1 cellular context compared by ENCODE assay signal in genomic region chr3:154864947-154865346, GRCh38.
TF ChIP-seq lines count a peak whose summit lies in the region.

No MANE protein-coding gene starts in this region.

TF ChIP-seq in IMR-90, 13 proteins besides CTCF, POLR2A, EP300 and RAD21 (continued from another document):
- TF ChIP-seq ELK1 (IDR thresholded peaks at IDR 0.05; ENCODE audit: borderline replicate concordance, low read depth, low read length), result no peak
- no peak for TF ChIP-seq NFE2L2 (IDR thresholded peaks at IDR 0.05; ENCODE audit: low read depth, low read length)
- TF ChIP-seq BHLHE40 (IDR thresholded peaks at IDR 0.05; ENCODE audit: low read depth, low read length), result no peak
- no peak for TF ChIP-seq RFX5 (IDR thresholded peaks at IDR 0.05; ENCODE audit: low read depth, low read length)
- no peak for TF ChIP-seq USF2 (IDR thresholded peaks at IDR 0.05; ENCODE audit: low read depth, low read length)
